In genomic region chr16:720990-721764, GRCh38 we compare ENCODE assay signal across 1 cellular context.
TF ChIP-seq lines count a peak whose summit lies in the region.

TSS of gene ANTKMT (plus strand) at chr16:721146. CDS start at chr16:721275, 129 bp downstream.

TF ChIP-seq in HepG2, 621 proteins besides CTCF, POLR2A, EP300 and RAD21 (continued from another document and continues in another):
- peak; percentile 60; the same call in 1 of the 2 replicates for TF ChIP-seq HBP1 (CRISPR knock-in tag; IDR thresholded peaks at IDR 0.05; ENCODE audit: low read depth)
- TF ChIP-seq ZNF33A (CRISPR knock-in tag; IDR thresholded peaks at IDR 0.05; ENCODE audit: borderline replicate concordance) = no peak; the same call in 1 of the 2 replicates
- no peak for TF ChIP-seq SNAPC2 (CRISPR knock-in tag; IDR thresholded peaks at IDR 0.05)
- TF ChIP-seq MXD4 (CRISPR knock-in tag; IDR thresholded peaks at IDR 0.05) = peak; percentile 45
- no peak; the same call in 1 of the 2 replicates for TF ChIP-seq ZXDC (CRISPR knock-in tag; IDR thresholded peaks at IDR 0.05)
- TF ChIP-seq MTERF4 (CRISPR knock-in tag; IDR thresholded peaks at IDR 0.05) = peak; percentile 96
- no peak for TF ChIP-seq FIP1L1 (IDR thresholded peaks at IDR 0.05; ENCODE audit: borderline replicate concordance, insufficient read depth, low read depth, low read length)
- peak; percentile 51; the same call in 1 of the 2 replicates for TF ChIP-seq CREB3 (CRISPR knock-in tag; IDR thresholded peaks at IDR 0.05)
- TF ChIP-seq AGO1 (IDR thresholded peaks at IDR 0.05; ENCODE audit: low read depth, low read length, poor library complexity, severe bottlenecking) = peak; percentile 92
- TF ChIP-seq PHF20 (CRISPR knock-in tag; IDR thresholded peaks at IDR 0.05) = peak; percentile 83
- TF ChIP-seq ZIK1 (CRISPR knock-in tag; IDR thresholded peaks at IDR 0.05; ENCODE audit: borderline replicate concordance, low read depth) = peak; percentile 77
- TF ChIP-seq THYN1 (CRISPR knock-in tag; IDR thresholded peaks at IDR 0.05; ENCODE audit: borderline replicate concordance, low read depth) = no peak
- TF ChIP-seq ZNF256 (CRISPR knock-in tag; conservative IDR thresholded peaks at IDR 0.05) = no peak
- TF ChIP-seq FOXC1 (CRISPR knock-in tag; IDR thresholded peaks at IDR 0.05; ENCODE audit: borderline replicate concordance) = peak; percentile 66
- TF ChIP-seq ATF7 (IDR thresholded peaks at IDR 0.05) = no peak
- TF ChIP-seq ATF7 (CRISPR knock-in tag; IDR thresholded peaks at IDR 0.05) = peak; percentile 48; the same call in 1 of the 2 replicates
- TF ChIP-seq KDM2A (CRISPR knock-in tag; IDR thresholded peaks at IDR 0.05; ENCODE audit: borderline replicate concordance, low read depth) = peak; percentile 24; the same call in 1 of the 2 replicates
- peak; percentile 82 for TF ChIP-seq HOXA3 (CRISPR knock-in tag; IDR thresholded peaks at IDR 0.05)
- TF ChIP-seq DMAP1 (CRISPR knock-in tag; IDR thresholded peaks at IDR 0.05) = no peak; the same call in 1 of the 2 replicates
- TF ChIP-seq ZNF788 (CRISPR knock-in tag; IDR thresholded peaks at IDR 0.05; ENCODE audit: borderline replicate concordance) = 0 out of 2 replicates have a peak, but pooled peaks have one; percentile 47
- no peak for TF ChIP-seq SUZ12 (IDR thresholded peaks at IDR 0.05; ENCODE audit: low read depth, low read length)
- peak; percentile 72; the same call in 1 of the 2 replicates for TF ChIP-seq ZNF142 (CRISPR knock-in tag; IDR thresholded peaks at IDR 0.05)
- no peak for TF ChIP-seq ZEB1 (IDR thresholded peaks at IDR 0.05; ENCODE audit: insufficient replicate concordance, low read depth)
- TF ChIP-seq HMGA1 (CRISPR knock-in tag; conservative IDR thresholded peaks at IDR 0.05) = no peak
- TF ChIP-seq SRSF9 (IDR thresholded peaks at IDR 0.05; ENCODE audit: borderline replicate concordance, insufficient read depth, low read depth, low read length, poor library complexity, severe bottlenecking) = no peak
- peak; percentile 82 for TF ChIP-seq ZNF547 (CRISPR knock-in tag; IDR thresholded peaks at IDR 0.05)
- TF ChIP-seq ZNF800 (CRISPR knock-in tag; IDR thresholded peaks at IDR 0.05) = no peak
- no peak for TF ChIP-seq ZNF850 (CRISPR knock-in tag; conservative IDR thresholded peaks at IDR 0.05)
- no peak for TF ChIP-seq ZBTB3 (CRISPR knock-in tag; IDR thresholded peaks at IDR 0.05; ENCODE audit: borderline replicate concordance, low read depth)
- no peak for TF ChIP-seq HDAC2 (CRISPR knock-in tag; IDR thresholded peaks at IDR 0.05)
- peak; percentile 41; the same call in 1 of the 2 replicates for TF ChIP-seq ZNF580 (CRISPR knock-in tag; IDR thresholded peaks at IDR 0.05; ENCODE audit: borderline replicate concordance, low read depth)
- peak; percentile 74 for TF ChIP-seq KAT8 (CRISPR knock-in tag; IDR thresholded peaks at IDR 0.05)
- 0 out of 2 replicates have a peak, but pooled peaks have one; percentile 28 for TF ChIP-seq ZNF136 (CRISPR knock-in tag; IDR thresholded peaks at IDR 0.05; ENCODE audit: low read depth)
- no peak for TF ChIP-seq CREBL2 (CRISPR knock-in tag; IDR thresholded peaks at IDR 0.05; ENCODE audit: borderline replicate concordance)
- no peak for TF ChIP-seq MTA3 (CRISPR knock-in tag; IDR thresholded peaks at IDR 0.05)
- peak in 1 of 2 experiments; percentile 1; a peak in 1 of 4 replicates for TF ChIP-seq KLF16 (CRISPR knock-in tag; IDR thresholded peaks at IDR 0.05)
- no peak for TF ChIP-seq SOX13 (IDR thresholded peaks at IDR 0.05)
- no peak for TF ChIP-seq SOX13 (CRISPR knock-in tag; conservative IDR thresholded peaks at IDR 0.05 in 1 of 2, IDR thresholded peaks at IDR 0.05 in 1 of 2)
- 0 out of 2 replicates have a peak, but pooled peaks have one; percentile 36 for TF ChIP-seq TEAD2 (CRISPR knock-in tag; IDR thresholded peaks at IDR 0.05)
- TF ChIP-seq HNF1A (IDR thresholded peaks at IDR 0.05; ENCODE audit: low read depth) = no peak
- peak; percentile 38; the same call in 1 of the 2 replicates for TF ChIP-seq HNF1A (CRISPR knock-in tag; IDR thresholded peaks at IDR 0.05; ENCODE audit: borderline replicate concordance)
- peak; percentile 79; the same call in 1 of the 2 replicates for TF ChIP-seq ZNF232 (CRISPR knock-in tag; IDR thresholded peaks at IDR 0.05; ENCODE audit: borderline replicate concordance)
- TF ChIP-seq ZNF33B (CRISPR knock-in tag; IDR thresholded peaks at IDR 0.05) = peak; percentile 86
- TF ChIP-seq RBFOX2 (IDR thresholded peaks at IDR 0.05; ENCODE audit: low read depth, low read length) = peak; percentile 96
